31 cellular contexts compared by ENCODE assay signal in genomic region chr17:80323982-80324381, GRCh38.
DNase-seq lines count a peak whose midpoint lies in the region; FAIRE-seq and TF ChIP-seq lines count a peak whose summit lies in the region.
"Had no signal": no experiment of that assay in that cellular context is flagged by ENCODE, and none has a peak within 500 bp of the region (broad histone marks: within the 10 kb centered on the region; RNA-seq: fewer than 3 reads in every experiment).

No MANE protein-coding gene starts in this region.

- peaks cover 98% of the 10 kb centered on the region for H3K36me3 Mint-ChIP-seq in activated T-cell treated with anti-CD3 and anti-CD28 coated beads, Interleukin-2, amount 50 U/mL, for 24 hours (ENCODE audit: low read depth)

- no peak overlapping the region for H2BK20ac ChIP-seq in H1 (ENCODE audit: low read length)

- no peaks in the 10 kb centered on the region for H3K4me1 ChIP-seq in H1 (replicated peaks in 1 of 4; ENCODE audit: control insufficient read depth in 3 of 4, insufficient read depth in 4 of 4, low read length in 3 of 4)
- H3K4me1 ChIP-seq: heart left ventricle, tibial artery had no signal

- no peak overlapping the region for H4K91ac ChIP-seq in H1 (replicated peaks; ENCODE audit: insufficient read length, low read length)

- TF ChIP-seq POLR2A in H1 (IDR thresholded peaks at IDR 0.05; ENCODE audit: control extremely low read depth in 1 of 2, low read depth in 2 of 2, low read length in 2 of 2), result no peak

- peak overlapping the region; percentile 57 for H3K27ac Mint-ChIP-seq in activated T-cell treated with anti-CD3 and anti-CD28 coated beads, Interleukin-2, amount 50 U/mL, for 24 hours
- H3K27ac Mint-ChIP-seq: activated CD4-positive, alpha-beta T cell treated with anti-CD3 and anti-CD28 coated beads, Interleukin-2, amount 10 ng/mL, durations not matched to agents 7 days and 5 days had no signal

- CTCF ChIA-PET in H1 (lab: Charles Lee; ENCODE audit: partially characterized antibody), result interaction anchor here (1.2 kb wide), 1 partner anchor 196 kb away, joined by 3 read pairs; no protein-coding TSS in a partner anchor

- H2AFZ ChIP-seq in H1 (ENCODE audit: low read length), result no peak overlapping the region
- H2AFZ ChIP-seq: PC-9 had no signal

- H3K9me3 Mint-ChIP-seq in activated T-cell treated with anti-CD3 and anti-CD28 coated beads, Interleukin-2, amount 50 U/mL, for 24 hours, result no peaks in the 10 kb centered on the region
- H3K9me3 Mint-ChIP-seq: activated CD4-positive, alpha-beta T cell treated with anti-CD3 and anti-CD28 coated beads, Interleukin-2, amount 10 ng/mL, durations not matched to agents 7 days and 5 days had no signal

- no peak overlapping the region for H2BK15ac ChIP-seq in H1 (ENCODE audit: low read length)

- TF ChIP-seq RAD21 in H1 (IDR thresholded peaks at IDR 0.05 in 1 of 2, conservative IDR thresholded peaks at IDR 0.05 in 1 of 2; ENCODE audit: low read depth in 2 of 2, low read length in 2 of 2), result no peak

- H4K5ac ChIP-seq in H1 (ENCODE audit: insufficient read length, low read depth, low read length), result no peak overlapping the region

- H2AK5ac ChIP-seq in H1 (ENCODE audit: low read depth, low read length), result no peak overlapping the region

- no peaks in the 10 kb centered on the region; the same call in 1 of the 2 replicates for H3K79me1 ChIP-seq in H1 (ENCODE audit: low read depth, low read length)

- DNase-seq in activated T-cell treated with anti-CD3 and anti-CD28 coated beads, Interleukin-2, amount 50 U/mL, for 24 hours, result no peak
- DNase-seq in activated T-cell treated with anti-CD3 and anti-CD28 coated beads for 4 hours (no peak), D721Med (ENCODE audit: insufficient read length, low spot score) (no peak), OCI-M1 (lab: John Stamatoyannopoulos, UW) (peak; percentile 10), H1 (ENCODE audit: low read depth in 1 of 2, low spot score in 2 of 2) (no peak), amygdala (lab: John Stamatoyannopoulos, UW) (no peak), SIG-M5 treated with dmso at 0.1 percent for 504 hours (lab: John Stamatoyannopoulos, UW; ENCODE audit: unreplicated experiment) (no peak), DMS 273 treated with DMSO at 0.1 percent for 48 hours (lab: John Stamatoyannopoulos, UW) (no peak)
- DNase-seq: activated CD4-positive, alpha-beta T cell treated with anti-CD3 and anti-CD28 coated beads, Interleukin-2, amount 10 ng/mL, durations not matched to agents 7 days and 5 days; activated CD8-positive, alpha-beta memory T cell treated with anti-CD3 and anti-CD28 coated beads, Interleukin-2, amount 50 U/mL, for 4 hours; amniotic stem cell; CD4-positive, alpha-beta memory T cell; EL; foreskin melanocyte; H7; heart left ventricle; KG1; kidney; NCI-H1417; NCI-H2029; NCI-H524; NK-92 treated with Interleukin-12 subunit alpha and Interleukin-12 subunit beta, amount 100 ng/mL, for 24 hours; PC-9; right cardiac atrium; Right ventricle myocardium superior; spleen; stimulated activated CD4-positive, alpha-beta T cell treated with anti-CD3 and anti-CD28 coated beads, Interleukin-2, amount 100 ng/mL, for 24 hours; stimulated activated CD8-positive, alpha-beta memory T cell treated with anti-CD3 and anti-CD28 coated beads, Interleukin-4, amount 100 ng/mL, for 48 hours; T1000; tibial artery; WERI-Rb-1 had no signal

- TF ChIP-seq EP300 in H1 (IDR thresholded peaks at IDR 0.05; ENCODE audit: borderline replicate concordance in 1 of 2, low read depth in 2 of 2, low read length in 2 of 2), result no peak

- H3K27me3 ChIP-seq in H1 (replicated peaks in 1 of 4; ENCODE audit: control insufficient read depth in 3 of 4, extremely low read depth in 1 of 4, insufficient read depth in 3 of 4, low read length in 3 of 4), result no peaks in the 10 kb centered on the region
- H3K27me3 ChIP-seq: heart left ventricle, spleen, tibial artery had no signal

- no peaks in the 10 kb centered on the region for H3K23me2 ChIP-seq in H1 (ENCODE audit: low read depth, low read length)

- H3K14ac ChIP-seq in H1 (ENCODE audit: insufficient read length), result no peak overlapping the region

- H2BK5ac ChIP-seq in H1 (ENCODE audit: low read depth, low read length), result no peak overlapping the region

- FAIRE-seq in D721Med (lab: Jason Lieb, UNC) (peak; percentile 35), H1 (lab: Jason Lieb, UNC) (peak; percentile 48)

- no peak overlapping the region for H3K9ac ChIP-seq in H1 (replicated peaks in 1 of 4; ENCODE audit: extremely low read depth in 1 of 4, low read depth in 3 of 4, low read length in 3 of 4)

- no peak overlapping the region for H2BK12ac ChIP-seq in H1 (ENCODE audit: low read depth, low read length)

- POLR2A ChIA-PET in H1 (lab: Charles Lee; ENCODE audit: partially characterized antibody), result interaction anchor here (0.6 kb wide), 1 partner anchor 89 kb away, joined by 3 read pairs; no protein-coding TSS in a partner anchor

- H4K20me1 ChIP-seq in H1 (replicated peaks in 1 of 2; ENCODE audit: control insufficient read depth in 1 of 2, insufficient read depth in 2 of 2, low read length in 2 of 2), result peaks cover 0 to 3% of the 10 kb centered on the region in 2 experiments

- no peak overlapping the region for H3K4me3 Mint-ChIP-seq in activated T-cell treated with anti-CD3 and anti-CD28 coated beads, Interleukin-2, amount 50 U/mL, for 24 hours
- H3K4me3 Mint-ChIP-seq: activated CD4-positive, alpha-beta T cell treated with anti-CD3 and anti-CD28 coated beads, Interleukin-2, amount 10 ng/mL, durations not matched to agents 7 days and 5 days; CD4-positive, alpha-beta memory T cell had no signal

- H3K18ac ChIP-seq in H1 (ENCODE audit: extremely low read depth, low read length), result no peak overlapping the region

- no peak overlapping the region for H3K4me2 ChIP-seq in H1 (ENCODE audit: insufficient read depth in 1 of 2, low read depth in 2 of 2, low read length in 2 of 2)
- H3K4me2 ChIP-seq: PC-9 had no signal

- H3K4me1 Mint-ChIP-seq in activated T-cell treated with anti-CD3 and anti-CD28 coated beads, Interleukin-2, amount 50 U/mL, for 24 hours (ENCODE audit: low read depth), result peaks cover 18% of the 10 kb centered on the region

- 0 out of 4 replicates have a peak, but pooled peaks cover 0 to 4% of the 10 kb centered on the region in 2 experiments for H3K9me3 ChIP-seq in H1 (ENCODE audit: insufficient read depth in 2 of 2, low read depth in 1 of 2, low read length in 1 of 2)
- H3K9me3 ChIP-seq: tibial artery had no signal

- WGBS in H1 (ENCODE audit: extremely low coverage in 1 of 2, insufficient coverage in 1 of 2, insufficient read length in 1 of 2, insufficient replicate concordance in 2 of 2, low coverage in 1 of 2, low lambda C conversion rate in 2 of 2, missing lambda C conversion rate in 1 of 2), 2 experiments, result 89% methylated on average over 3 of the region's 3 CpGs; no CpG with 5 or more reads in 1 of the 2 experiments

- H3K36me3 ChIP-seq in H1 (ENCODE audit: control insufficient read depth in 2 of 4, insufficient read depth in 4 of 4, low read length in 3 of 4), result peaks cover 9 to 58% (median 34%) of the 10 kb centered on the region in 4 experiments

- no peaks in the 10 kb centered on the region for H3K27me3 Mint-ChIP-seq in activated T-cell treated with anti-CD3 and anti-CD28 coated beads, Interleukin-2, amount 50 U/mL, for 24 hours
- H3K27me3 Mint-ChIP-seq: activated CD4-positive, alpha-beta T cell treated with anti-CD3 and anti-CD28 coated beads, Interleukin-2, amount 10 ng/mL, durations not matched to agents 7 days and 5 days; CD4-positive, alpha-beta memory T cell had no signal

- H3K27ac ChIP-seq in H1 (ENCODE audit: low read depth, low read length), result no peak overlapping the region
- H3K27ac ChIP-seq: heart left ventricle, PC-9, spleen, tibial artery, WERI-Rb-1 had no signal

- H4K8ac ChIP-seq in H1 (ENCODE audit: extremely low read depth, insufficient read depth, low read length), result no peak overlapping the region

- no peak overlapping the region for H3K4ac ChIP-seq in H1 (replicated peaks; ENCODE audit: insufficient read length, low read depth, low read length)

- no peak overlapping the region for H3K56ac ChIP-seq in H1 (replicated peaks; ENCODE audit: insufficient read length, low read depth, low read length)

- no peak overlapping the region for H3K4me3 ChIP-seq in H1 (ENCODE audit: extremely low read depth in 1 of 4, insufficient read depth in 2 of 4, low read depth in 3 of 4, low read length in 4 of 4)
- H3K4me3 ChIP-seq: heart left ventricle, PC-9, spleen, tibial artery had no signal

- TF ChIP-seq CTCF in D721Med (IDR thresholded peaks at IDR 0.05; ENCODE audit: insufficient read depth, missing control alignments), result no peak
- TF ChIP-seq CTCF in H1 (IDR thresholded peaks at IDR 0.05; ENCODE audit: control extremely low read depth in 1 of 3, insufficient read depth in 1 of 3, low read depth in 1 of 3, low read length in 3 of 3), result no peak

- H2BK120ac ChIP-seq in H1 (replicated peaks; ENCODE audit: low read depth, low read length), result no peak overlapping the region

- H3K23ac ChIP-seq in H1 (ENCODE audit: insufficient read length), result no peak overlapping the region

- no peaks in the 10 kb centered on the region for H3K79me2 ChIP-seq in H1 (ENCODE audit: control insufficient read depth in 1 of 2, insufficient read depth in 2 of 2, low read length in 2 of 2)

TF ChIP-seq in H1, 55 proteins besides CTCF, POLR2A, EP300 and RAD21:
- no peak for TF ChIP-seq CBX5 (IDR thresholded peaks at IDR 0.05; ENCODE audit: low read depth, low read length)
- no peak for TF ChIP-seq GABPA (IDR thresholded peaks at IDR 0.05; ENCODE audit: borderline replicate concordance, insufficient read depth, low read length)
- no peak for TF ChIP-seq GTF2F1 (IDR thresholded peaks at IDR 0.05; ENCODE audit: borderline replicate concordance, low read depth, low read length)
- no peak for TF ChIP-seq ZNF274 (IDR thresholded peaks at IDR 0.05; ENCODE audit: borderline replicate concordance, extremely low read depth, low read length)
- no peak for TF ChIP-seq BRCA1 (IDR thresholded peaks at IDR 0.05; ENCODE audit: low read depth, low read length)
- no peak for TF ChIP-seq CEBPB (IDR thresholded peaks at IDR 0.05; ENCODE audit: low read depth, low read length)
- TF ChIP-seq BCL11A (IDR thresholded peaks at IDR 0.05; ENCODE audit: low read depth in 2 of 2, low read length in 2 of 2), result no peak
- no peak for TF ChIP-seq PHF8 (conservative IDR thresholded peaks at IDR 0.05; ENCODE audit: low read depth, low read length)
- TF ChIP-seq MAX (IDR thresholded peaks at IDR 0.05), result no peak
TF ChIP-seq in H1: peak in this region for 0.
